Comparison of ENCODE assay signal across 9 cellular contexts in the genomic region with DNA sequence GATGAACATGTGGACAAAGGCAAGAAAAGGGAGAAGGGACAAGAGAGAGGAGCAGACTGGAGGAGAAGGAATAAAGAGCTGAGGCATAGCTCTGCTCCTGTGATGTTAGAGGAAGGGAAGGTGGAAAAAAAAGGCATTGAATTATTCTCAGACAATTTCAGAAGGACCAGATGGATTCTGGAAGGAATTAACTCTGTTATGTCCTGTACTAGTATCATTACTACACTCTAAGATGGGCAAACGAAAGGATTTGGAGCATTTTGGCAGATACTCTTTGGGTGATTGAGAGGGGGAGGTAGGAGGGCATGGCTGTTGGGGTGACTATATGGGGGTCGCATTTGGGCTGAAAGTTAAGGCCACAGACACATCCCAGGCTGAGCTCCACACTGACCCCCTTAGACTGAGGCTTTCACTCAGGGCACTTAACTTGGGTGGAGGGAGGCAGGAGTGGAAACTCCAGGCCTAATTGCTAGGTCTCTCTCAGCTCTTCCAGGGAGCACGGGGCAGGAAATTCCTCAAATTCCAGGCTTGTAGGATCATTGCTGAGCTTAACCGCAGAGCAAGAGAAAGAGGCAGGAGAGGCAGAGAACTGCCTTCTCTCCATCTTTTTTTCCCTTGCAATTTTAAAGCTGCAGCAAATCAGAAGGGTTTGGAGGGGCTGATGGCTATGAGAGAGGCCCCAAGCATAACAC. TPM values are rescaled to one million over a fixed set of nuclear protein-coding genes. Genes with fewer than 3 reads are reported as not detected.
A peak's percentile ranks its signal among the peaks of the same experiment; 100 is the strongest.
DNase-seq lines count a peak whose midpoint lies in the region; ATAC-seq and TF ChIP-seq lines count a peak whose summit lies in the region.
"Had no signal": no experiment of that assay in that cellular context is flagged by ENCODE, and none has a peak within 500 bp of the region (broad histone marks: within the 10 kb centered on the region; RNA-seq: fewer than 3 reads in every experiment).

No MANE protein-coding gene starts in this region.

- no peaks in the 10 kb centered on the region for H3F3A ChIP-seq in GM23338 (replicated peaks; ENCODE audit: low read depth)

- ATAC-seq in GM23338 (peak; percentile 88), right cardiac atrium (peak; percentile 85 to 90), sciatic nerve (peak; percentile 89), HG03432 (IDR thresholded peaks at IDR 0.05; ENCODE audit: unreplicated experiment) (no peak)
- ATAC-seq: naive thymus-derived CD4-positive, alpha-beta T cell had no signal

- H2AFZ ChIP-seq in GM23338 = no peak overlapping the region

- H3K79me2 ChIP-seq in GM23338 (replicated peaks; ENCODE audit: insufficient read depth) = peaks cover 86% of the 10 kb centered on the region

- H3K9me2 ChIP-seq in GM23338 (ENCODE audit: insufficient read depth) = no peaks in the 10 kb centered on the region

- DNase-seq in GM23338 (ENCODE audit: low spot score) = peak; percentile 94
- DNase-seq in amniotic stem cell (lab: John Stamatoyannopoulos, UW) = peak; percentile 88
- DNase-seq in right cardiac atrium = peak in 1 of 3 donors; percentile 51
- peak; percentile 70 for DNase-seq in sciatic nerve (ENCODE audit: low spot score)
- no peak for DNase-seq in SKM-1 (lab: John Stamatoyannopoulos, UW; ENCODE audit: unreplicated experiment)
- no peak for DNase-seq in NCI-H1417 (lab: John Stamatoyannopoulos, UW)
- no peak for DNase-seq in substantia nigra (lab: John Stamatoyannopoulos, UW)
- DNase-seq: naive thymus-derived CD4-positive, alpha-beta T cell had no signal

- peak overlapping the region; percentile 41 for H3K4me3 ChIP-seq in GM23338
- peak overlapping the region; percentile 9 for H3K4me3 ChIP-seq in right cardiac atrium (ENCODE audit: low read length)

- H3K27ac ChIP-seq in GM23338 (ENCODE audit: low read depth) = peak overlapping the region; percentile 99
- H3K27ac ChIP-seq in right cardiac atrium (ENCODE audit: low read length) = peak overlapping the region; percentile 85
- H3K27ac ChIP-seq in substantia nigra (ENCODE audit: low read depth, low read length, poor library complexity, severe bottlenecking) = no peak overlapping the region

- H4K20me1 ChIP-seq in GM23338 (replicated peaks; ENCODE audit: insufficient read depth) = no peaks in the 10 kb centered on the region

- H3K9me3 Mint-ChIP-seq in GM23338 = no peaks in the 10 kb centered on the region

- peak overlapping the region; percentile 36 for H3K4me3 Mint-ChIP-seq in GM23338
- H3K4me3 Mint-ChIP-seq: naive thymus-derived CD4-positive, alpha-beta T cell had no signal

- H3K27me3 ChIP-seq in GM23338 (ENCODE audit: insufficient read depth) = no peaks in the 10 kb centered on the region
- no peaks in the 10 kb centered on the region for H3K27me3 ChIP-seq in right cardiac atrium (ENCODE audit: control insufficient read depth, insufficient read depth)

- H3K36me3 ChIP-seq in GM23338 (ENCODE audit: insufficient read depth) = no peaks in the 10 kb centered on the region

- peak overlapping the region; percentile 71 for H3K4me2 ChIP-seq in GM23338

- H3K4me1 Mint-ChIP-seq in GM23338 = peaks cover 92% of the 10 kb centered on the region

- 19% methylated on average over 4 of the region's 4 CpGs for WGBS in right cardiac atrium

- peak overlapping the region; percentile 97 for H3K27ac Mint-ChIP-seq in GM23338
- H3K27ac Mint-ChIP-seq: naive thymus-derived CD4-positive, alpha-beta T cell had no signal

- intact Hi-C loops in right cardiac atrium (cut with DNase I) (no loop called here), sciatic nerve (cut with DNase I) (no loop called here)

- H3K36me3 Mint-ChIP-seq in GM23338 (ENCODE audit: low read depth) = no peaks in the 10 kb centered on the region; the same call in 2 of the 3 replicates
- H3K36me3 Mint-ChIP-seq: naive thymus-derived CD4-positive, alpha-beta T cell had no signal

- 0 out of 4 replicates have a peak, but pooled peaks of 1 of the 2 experiments have one; percentile 6 for TF ChIP-seq CTCF in GM23338 (conservative IDR thresholded peaks at IDR 0.05; ENCODE audit: low read depth in 2 of 2)

- H3K4me1 ChIP-seq in GM23338 (ENCODE audit: insufficient read depth) (peaks cover 78% of the 10 kb centered on the region), right cardiac atrium (ENCODE audit: control insufficient read depth, insufficient read depth, low read length) (peaks cover 21% of the 10 kb centered on the region)

- H3K27me3 Mint-ChIP-seq in GM23338 (ENCODE audit: insufficient read depth, low read depth, poor library complexity) = peaks cover 9% of the 10 kb centered on the region

- H3K9me3 ChIP-seq in right cardiac atrium (ENCODE audit: control insufficient read depth, low read length) = no peaks in the 10 kb centered on the region

TF ChIP-seq in GM23338, 12 proteins besides CTCF, POLR2A, EP300 and RAD21 (continues in another document):
- TF ChIP-seq NANOG (IDR thresholded peaks at IDR 0.05; ENCODE audit: borderline replicate concordance) = no peak; the same call in 1 of the 2 replicates
- TF ChIP-seq JUNB (IDR thresholded peaks at IDR 0.05; ENCODE audit: unreplicated experiment) = no peak
- peak; percentile 41; the same call in 1 of the 2 replicates for TF ChIP-seq CREB1 (CRISPR knock-in tag; IDR thresholded peaks at IDR 0.05; ENCODE audit: low read depth)
- TF ChIP-seq REST (IDR thresholded peaks at IDR 0.05; ENCODE audit: unreplicated experiment) = no peak
- TF ChIP-seq STAT1 (IDR thresholded peaks at IDR 0.05; ENCODE audit: unreplicated experiment) = no peak

RNA-seq across cellular contexts. Expression of gene KIRREL1, which starts 25.9 kb away (rescaled TPM):
- 35.2 and 41.0 TPM in 2 replicates for total RNA-seq in GM23338 (2014; rRNA removed; shearing (Covaris generic))
- polyA plus RNA-seq in GM23338 (2016; fragmentation: Nextera tagmentation; extraction: Ambion mirVana) (5.1 and 5.6 TPM in 2 replicates), right cardiac atrium (6.0 TPM)
- total RNA-seq in right cardiac atrium (10 to 100 TPM; 11.7 to 19.0 (median 15.6) TPM), sciatic nerve (67.8 TPM)
- total RNA-seq: naive thymus-derived CD4-positive, alpha-beta T cell had no signal
- polyA plus RNA-seq: naive thymus-derived CD4-positive, alpha-beta T cell had no signal

Comparison
In these comparisons a context has a peak if more than half of its experiments do, and no peak if none do; other contexts are left out.
1. DNase-seq: peak in GM23338 (single experiment), amniotic stem cell (single experiment) and sciatic nerve (single experiment); none in SKM-1 (single experiment), NCI-H1417 (0 of 3) and substantia nigra (0 of 49).